ENCODE assay signal across 8 cellular contexts in the genomic region with DNA sequence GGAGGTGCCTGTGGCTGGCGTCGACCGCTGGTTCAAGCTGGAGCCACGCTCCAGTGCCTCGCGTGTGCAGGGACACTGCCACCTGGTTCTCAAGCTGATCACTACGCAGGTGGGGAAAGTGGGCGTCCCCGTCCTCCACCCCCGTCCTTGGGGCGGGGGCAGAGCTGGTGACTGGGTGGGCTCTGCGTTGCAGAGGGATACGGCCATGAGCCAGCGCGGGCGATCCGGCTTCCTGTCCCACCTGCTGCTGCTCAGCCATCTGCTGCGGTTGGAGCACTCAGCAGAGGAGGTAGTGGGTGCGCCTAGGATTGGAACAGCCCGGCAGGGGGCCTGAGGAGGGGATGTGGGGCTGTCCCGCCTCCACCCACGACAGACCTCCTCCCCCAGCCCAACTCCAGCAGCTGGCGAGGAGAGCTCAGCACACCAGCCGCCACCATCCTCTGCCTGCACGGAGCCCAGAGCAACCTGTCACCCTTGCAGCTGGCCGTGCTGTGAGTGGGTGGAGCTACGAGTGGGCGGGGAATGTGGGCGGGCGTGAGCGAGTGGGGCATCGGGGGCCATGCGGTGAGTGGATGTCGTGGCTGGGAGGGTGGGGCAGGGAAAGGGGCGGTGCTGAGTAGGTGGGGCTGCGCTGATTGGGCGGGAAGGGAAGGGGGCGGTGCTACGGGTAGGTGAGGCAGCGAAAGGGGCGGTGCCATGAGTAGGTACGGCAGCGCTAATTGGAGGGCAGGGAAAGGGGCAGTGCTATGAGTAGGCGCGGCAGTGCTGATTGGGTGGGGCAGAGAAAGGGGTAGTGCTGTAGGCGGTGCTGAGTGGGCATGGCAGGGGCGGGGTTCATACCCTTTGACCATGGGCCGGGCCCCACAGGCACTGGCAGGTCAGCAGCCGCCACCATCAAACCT. TPM values are rescaled to one million over a fixed set of nuclear protein-coding genes. Genes with fewer than 3 reads are reported as not detected.
A peak's percentile ranks its signal among the peaks of the same experiment; 100 is the strongest.
DNase-seq lines count a peak whose midpoint lies in the region; ATAC-seq and TF ChIP-seq lines count a peak whose summit lies in the region.

No MANE protein-coding gene starts in this region.

- H3K4me1 Mint-ChIP-seq in GM23338 (peaks cover 6% of the 10 kb centered on the region; the same call in 2 of the 3 replicates), natural killer cell (peaks cover 9 to 15% of the 10 kb centered on the region in 2 donors)

- peak overlapping the region; percentile 88 for H3K4me2 ChIP-seq in GM23338
- H3K4me2 ChIP-seq in KMS-11, result peak overlapping the region; percentile 78
- peak overlapping the region; percentile 66 for H3K4me2 ChIP-seq in PC-9
- no peak overlapping the region for H3K4me2 ChIP-seq in fibroblast of lung (ENCODE audit: extremely low read depth, insufficient read depth, low read length)

- POLR2A ChIA-PET in PC-9 (lab: Charles Lee; ENCODE audit: unreplicated experiment), result interaction anchor here (0.6 to 1.0 kb wide), 10 partner anchors 10 to 685 kb away, joined by 4 to 60 read pairs (median 8); a partner anchor contains a TSS

- intact Hi-C loops in PC-9 (cut with micrococcal nuclease; ENCODE audit: unreplicated experiment), result no loop called here
- intact Hi-C loops in natural killer cell (cut with micrococcal nuclease), result loop anchor here (1.0 to 2.0 kb wide), 2 partner anchors 9 to 42 kb away; a partner anchor contains a TSS

- ATAC-seq in GM23338 (peak; percentile 96), natural killer cell (peak; percentile 92 to 98 (median 93))

- no peak overlapping the region for H2AFZ ChIP-seq in GM23338
- peak overlapping the region; percentile 43; the same call in 1 of the 2 replicates for H2AFZ ChIP-seq in KMS-11 (ENCODE audit: low read depth)
- H2AFZ ChIP-seq in PC-9, result no peak overlapping the region
- H2AFZ ChIP-seq in fibroblast of lung (ENCODE audit: low read length), result no peak overlapping the region

- BruUV-seq in PC-9 (replicated peaks; lab: Mats Ljungman, UMichigan), result no TSS peak

- no peaks in the 10 kb centered on the region; the same call in 1 of the 2 replicates for H4K20me1 ChIP-seq in GM23338 (replicated peaks; ENCODE audit: insufficient read depth)
- no peaks in the 10 kb centered on the region for H4K20me1 ChIP-seq in KMS-11 (ENCODE audit: insufficient read depth)
- no peaks in the 10 kb centered on the region for H4K20me1 ChIP-seq in PC-9 (ENCODE audit: insufficient read depth)
- H4K20me1 ChIP-seq in fibroblast of lung (ENCODE audit: control insufficient read depth, extremely low read depth, insufficient read depth, low read length), result no peaks in the 10 kb centered on the region

- no peaks in the 10 kb centered on the region for H3K36me3 Mint-ChIP-seq in GM23338 (ENCODE audit: low read depth)
- H3K36me3 Mint-ChIP-seq in natural killer cell, result no peaks in the 10 kb centered on the region

- H3K9me3 ChIP-seq in PC-9 (ENCODE audit: insufficient read depth, low read depth), result no peaks in the 10 kb centered on the region
- H3K9me3 ChIP-seq in fibroblast of lung (ENCODE audit: control insufficient read depth, insufficient read depth, low read depth, low read length), result no peaks in the 10 kb centered on the region

- H3K27me3 ChIP-seq in GM23338 (ENCODE audit: insufficient read depth) (no peaks in the 10 kb centered on the region), KMS-11 (ENCODE audit: insufficient read depth, low read depth) (peaks cover 41% of the 10 kb centered on the region), PC-9 (ENCODE audit: insufficient read depth, low read depth) (no peaks in the 10 kb centered on the region), fibroblast of lung (ENCODE audit: control insufficient read depth, insufficient read depth, low read length) (no peaks in the 10 kb centered on the region)

- DNase-seq in Daoy (ENCODE audit: low read depth) (peak; percentile 98), GM23338 (ENCODE audit: low spot score) (peak; percentile 99), PC-9 (peak; percentile 90 to 98), fibroblast of lung (ENCODE audit: low read depth in 2 of 2) (peak; percentile 69 to 72), natural killer cell (peak; percentile 92)
- DNase-seq in activated T-cell treated with anti-CD3 and anti-CD28 coated beads, Interleukin-2, amount 50 U/mL, for 1 hour, result peak; percentile 98
- DNase-seq in stimulated activated naive CD4-positive, alpha-beta T cell (lab: John Stamatoyannopoulos, UW), result peak; percentile 93 to 97 (median 95)

- H3F3A ChIP-seq in GM23338 (replicated peaks; ENCODE audit: low read depth) (no peaks in the 10 kb centered on the region), PC-9 (ENCODE audit: insufficient read depth, low read depth) (0 out of 2 replicates have a peak, but pooled peaks cover 4% of the 10 kb centered on the region)

- no peak overlapping the region; the same call in 1 of the 2 replicates for H3K9ac ChIP-seq in KMS-11
- no peak overlapping the region for H3K9ac ChIP-seq in fibroblast of lung (ENCODE audit: insufficient read depth, low read length)

- H3K27ac ChIP-seq in GM23338 (ENCODE audit: low read depth) (no peak overlapping the region), KMS-11 (no peak overlapping the region), PC-9 (no peak overlapping the region), fibroblast of lung (ENCODE audit: insufficient read depth, low read length) (no peak overlapping the region)

- CTCF ChIA-PET in PC-9 (lab: Charles Lee), result interaction anchor here (0.6 to 1.0 kb wide), 3 partner anchors 41 to 625 kb away, joined by 3 to 5 read pairs (median 4); no protein-coding TSS in a partner anchor

- H3K79me2 ChIP-seq in GM23338 (replicated peaks; ENCODE audit: insufficient read depth) (no peaks in the 10 kb centered on the region), KMS-11 (ENCODE audit: insufficient read depth, low read depth) (no peaks in the 10 kb centered on the region), PC-9 (ENCODE audit: low read depth) (no peaks in the 10 kb centered on the region), fibroblast of lung (ENCODE audit: control insufficient read depth, insufficient read depth, low read length) (no peaks in the 10 kb centered on the region)

- H3K9me2 ChIP-seq in GM23338 (ENCODE audit: insufficient read depth), result no peaks in the 10 kb centered on the region
- H3K9me2 ChIP-seq in PC-9 (ENCODE audit: insufficient read depth), result no peaks in the 10 kb centered on the region

- TF ChIP-seq CTCF in GM23338 (conservative IDR thresholded peaks at IDR 0.05; ENCODE audit: low read depth in 2 of 2) (no peak), KMS-11 (conservative IDR thresholded peaks at IDR 0.05; ENCODE audit: low read depth, low read length) (no peak), PC-9 (conservative IDR thresholded peaks at IDR 0.05) (no peak), fibroblast of lung (conservative IDR thresholded peaks at IDR 0.05 in 1 of 2, IDR thresholded peaks at IDR 0.05 in 1 of 2; ENCODE audit: low read depth in 1 of 2, low read length in 2 of 2) (no peak), natural killer cell (IDR thresholded peaks at IDR 0.05) (no peak)

- no peaks in the 10 kb centered on the region for H3K9me3 Mint-ChIP-seq in GM23338
- H3K9me3 Mint-ChIP-seq in natural killer cell, result no peaks in the 10 kb centered on the region

- no peak overlapping the region for H3K27ac Mint-ChIP-seq in GM23338
- peak overlapping the region; percentile 69 to 85 for H3K27ac Mint-ChIP-seq in natural killer cell

- H3K27me3 Mint-ChIP-seq in GM23338 (ENCODE audit: insufficient read depth, low read depth, poor library complexity), result peaks cover 20% of the 10 kb centered on the region
- H3K27me3 Mint-ChIP-seq in natural killer cell (ENCODE audit: low read depth in 2 of 2), result no peaks in the 10 kb centered on the region

- no peaks in the 10 kb centered on the region; the same call in 1 of the 2 replicates for H3K4me1 ChIP-seq in GM23338 (ENCODE audit: insufficient read depth)
- peaks cover 26% of the 10 kb centered on the region for H3K4me1 ChIP-seq in KMS-11 (ENCODE audit: low read depth, poor library complexity, severe bottlenecking)
- 0 out of 2 replicates have a peak, but pooled peaks cover 5% of the 10 kb centered on the region for H3K4me1 ChIP-seq in PC-9 (replicated peaks; ENCODE audit: insufficient read depth)
- no peaks in the 10 kb centered on the region for H3K4me1 ChIP-seq in fibroblast of lung (ENCODE audit: control insufficient read depth, extremely low read depth, insufficient read depth, low read length)

- H3K4me3 Mint-ChIP-seq in GM23338 (peak overlapping the region; percentile 75), natural killer cell (peak overlapping the region; percentile 71)

- H3K36me3 ChIP-seq in GM23338 (ENCODE audit: insufficient read depth), result no peaks in the 10 kb centered on the region
- no peaks in the 10 kb centered on the region for H3K36me3 ChIP-seq in KMS-11 (ENCODE audit: insufficient read depth)
- H3K36me3 ChIP-seq in PC-9 (ENCODE audit: low read depth), result no peaks in the 10 kb centered on the region
- peaks cover 1% of the 10 kb centered on the region for H3K36me3 ChIP-seq in fibroblast of lung (ENCODE audit: control insufficient read depth, insufficient read depth, low read length)

- peak overlapping the region; percentile 51 for H3K4me3 ChIP-seq in GM23338
- H3K4me3 ChIP-seq in KMS-11 (IDR thresholded peaks at IDR 0.05; ENCODE audit: insufficient read depth, low read depth, low read length), result no peak overlapping the region
- H3K4me3 ChIP-seq in PC-9, result no peak overlapping the region
- H3K4me3 ChIP-seq in fibroblast of lung (replicated peaks in 1 of 4; ENCODE audit: control extremely low read depth in 1 of 4, insufficient read depth in 1 of 4, low read depth in 3 of 4, low read length in 4 of 4), result no peak overlapping the region

RNA-seq across cellular contexts. Expression of a gene that starts 8.9 kb away (rescaled TPM):
- total RNA-seq in Daoy (2014; rRNA removed; shearing (Covaris generic)), result 95.5 and 103 TPM in 2 replicates
- total RNA-seq in GM23338 (2014; rRNA removed; shearing (Covaris generic)), result 97.3 and 98.8 TPM in 2 replicates
- polyA plus RNA-seq in GM23338 (2016; fragmentation: Nextera tagmentation; extraction: Ambion mirVana) (54.1 and 58.5 TPM in 2 replicates), fibroblast of lung (36.2 and 41.9 TPM in 2 replicates)
- total RNA-seq in PC-9 (2021) (69.5 and 108 TPM in 2 replicates), fibroblast of lung (74.7 and 77.6 TPM in 2 replicates), natural killer cell (10 to 100 TPM; 29.4 to 34.7 (median 29.7) TPM)
- polyA plus RNA-seq in fibroblast of lung (2012), result 65.9 and 94.7 TPM in 2 replicates
- polyA minus RNA-seq in fibroblast of lung (ENCODE audit: low replicate concordance), result 23.6 and 25.5 TPM in 2 replicates

RNA-seq across cellular contexts. Expression of a gene that starts 9.0 kb away (rescaled TPM):
- total RNA-seq in Daoy (2014; rRNA removed; shearing (Covaris generic)), result 10.8 and 15.9 TPM in 2 replicates
- total RNA-seq in GM23338 (2014; rRNA removed; shearing (Covaris generic)), result 9.2 and 23.3 TPM in 2 replicates
- polyA plus RNA-seq in GM23338 (2016; fragmentation: Nextera tagmentation; extraction: Ambion mirVana), result 39.1 and 41.0 TPM in 2 replicates
- 40.6 and 50.7 TPM in 2 replicates for total RNA-seq in PC-9 (2021)
- total RNA-seq in fibroblast of lung, result 38.8 and 40.8 TPM in 2 replicates
- 43.2 and 44.6 TPM in 2 replicates for polyA plus RNA-seq in fibroblast of lung
- polyA plus RNA-seq in fibroblast of lung (2012), result 39.7 and 43.4 TPM in 2 replicates
- 12.8 and 47.4 TPM in 2 replicates for polyA minus RNA-seq in fibroblast of lung (ENCODE audit: low replicate concordance)
- 10 to 100 TPM; 58.7 to 65.9 (median 62.0) TPM for total RNA-seq in natural killer cell

RNA-seq across cellular contexts. Expression of a gene that starts 9.3 kb away (rescaled TPM):
- total RNA-seq in Daoy (2014; rRNA removed; shearing (Covaris generic)), result 0.11 and 1.2 TPM in 2 replicates
- total RNA-seq in GM23338 (2014; rRNA removed; shearing (Covaris generic)), result 13.0 and 23.0 TPM in 2 replicates
- polyA plus RNA-seq in GM23338 (2016; fragmentation: Nextera tagmentation; extraction: Ambion mirVana) (4.2 and 5.2 TPM in 2 replicates), fibroblast of lung (0.19 and 0.22 TPM in 2 replicates)
- total RNA-seq in PC-9 (2021) (35.0 and 47.3 TPM in 2 replicates), fibroblast of lung (0.26 and 0.83 TPM in 2 replicates), natural killer cell (10 to 100 TPM; 17.7 to 21.7 (median 19.9) TPM)
- polyA plus RNA-seq in fibroblast of lung (2012), result 0.58 and 0.73 TPM in 2 replicates
- 0.11 and 2.9 TPM in 2 replicates for polyA minus RNA-seq in fibroblast of lung (ENCODE audit: low replicate concordance)

RNA-seq across cellular contexts. Expression of a gene that starts 33.3 kb away (rescaled TPM):
- 37.6 and 69.5 TPM in 2 replicates for total RNA-seq in Daoy (2014; rRNA removed; shearing (Covaris generic))
- total RNA-seq in GM23338 (2014; rRNA removed; shearing (Covaris generic)), result 116 and 117 TPM in 2 replicates
- 216 and 220 TPM in 2 replicates for polyA plus RNA-seq in GM23338 (2016; fragmentation: Nextera tagmentation; extraction: Ambion mirVana)
- total RNA-seq in PC-9 (2021), result 218 and 271 TPM in 2 replicates
- 42.1 and 44.4 TPM in 2 replicates for total RNA-seq in fibroblast of lung
- polyA plus RNA-seq in fibroblast of lung, result 142 and 202 TPM in 2 replicates
- polyA plus RNA-seq in fibroblast of lung (2012), result 119 and 157 TPM in 2 replicates
- 27.7 and 27.9 TPM in 2 replicates for polyA minus RNA-seq in fibroblast of lung (ENCODE audit: low replicate concordance)
- 100 to 1,000 TPM; 367 to 412 (median 383) TPM for total RNA-seq in natural killer cell
